In genomic region chr9:130927995-130928900, GRCh38 we compare ENCODE assay signal across 9 cellular contexts. TPM values are rescaled to one million over a fixed set of nuclear protein-coding genes. Genes with fewer than 3 reads are reported as not detected.
A peak's percentile ranks its signal among the peaks of the same experiment; 100 is the strongest.
DNase-seq lines count a peak whose midpoint lies in the region; ATAC-seq and TF ChIP-seq lines count a peak whose summit lies in the region.
"Had no signal": no experiment of that assay in that cellular context is flagged by ENCODE, and none has a peak within 500 bp of the region (broad histone marks: within the 10 kb centered on the region; RNA-seq: fewer than 3 reads in every experiment).

No MANE protein-coding gene starts in this region.

- DNase-seq in 8988T (peak; percentile 82), NCI-H69 (lab: John Stamatoyannopoulos, UW) (peak; percentile 97), foreskin keratinocyte (peak; percentile 85 to 91), NCI-H1930 (lab: John Stamatoyannopoulos, UW) (no peak), hippocampal formation (lab: John Stamatoyannopoulos, UW) (no peak)
- no peak for DNase-seq in activated T-cell treated with anti-CD3 and anti-CD28 coated beads, Interleukin-2, amount 50 U/mL, for 48 hours
- DNase-seq in activated CD8-positive, alpha-beta memory T cell treated with anti-CD3 and anti-CD28 coated beads, Interleukin-2, amount 50 U/mL, for 48 hours, result no peak
- DNase-seq: NCI-H774 had no signal

- peaks cover 21% of the 10 kb centered on the region for H3K4me1 ChIP-seq in foreskin keratinocyte

- ATAC-seq in GM18861 (IDR thresholded peaks at IDR 0.05; ENCODE audit: unreplicated experiment) (peak; percentile 47), foreskin keratinocyte (peak; percentile 79)

- no peak for TF ChIP-seq CTCF in foreskin keratinocyte (conservative IDR thresholded peaks at IDR 0.05)

- H3K27ac ChIP-seq in foreskin keratinocyte, result peak overlapping the region; percentile 90

- peaks cover 19% of the 10 kb centered on the region for H3K27me3 ChIP-seq in foreskin keratinocyte

RNA-seq across cellular contexts. Expression of gene FIBCD1, which starts 10.8 kb away (rescaled TPM):
- 1.2 and 2.7 TPM in 2 replicates for total RNA-seq in foreskin keratinocyte
- polyA plus RNA-seq in foreskin keratinocyte, result 2.6 and 3.4 TPM in 2 replicates

RNA-seq across cellular contexts. Expression of gene QRFP, which starts 31.6 kb away (rescaled TPM):
- total RNA-seq in foreskin keratinocyte, result not detected in 2 replicates
- polyA plus RNA-seq in foreskin keratinocyte, result not detected in 2 replicates

Comparison
In these comparisons a context has a peak if more than half of its experiments do, and no peak if none do; other contexts are left out.
1. DNase-seq: peak in 8988T (single experiment), NCI-H69 (single experiment) and foreskin keratinocyte (2 of 2); none in NCI-H1930 (0 of 2), activated T-cell treated with anti-CD3 and anti-CD28 coated beads, Interleukin-2, amount 50 U/mL, for 48 hours (0 of 2), hippocampal formation (0 of 2) and activated CD8-positive, alpha-beta memory T cell treated with anti-CD3 and anti-CD28 coated beads, Interleukin-2, amount 50 U/mL, for 48 hours (single experiment).